Comparison of ENCODE assay signal across 8 cellular contexts in the genomic region with DNA sequence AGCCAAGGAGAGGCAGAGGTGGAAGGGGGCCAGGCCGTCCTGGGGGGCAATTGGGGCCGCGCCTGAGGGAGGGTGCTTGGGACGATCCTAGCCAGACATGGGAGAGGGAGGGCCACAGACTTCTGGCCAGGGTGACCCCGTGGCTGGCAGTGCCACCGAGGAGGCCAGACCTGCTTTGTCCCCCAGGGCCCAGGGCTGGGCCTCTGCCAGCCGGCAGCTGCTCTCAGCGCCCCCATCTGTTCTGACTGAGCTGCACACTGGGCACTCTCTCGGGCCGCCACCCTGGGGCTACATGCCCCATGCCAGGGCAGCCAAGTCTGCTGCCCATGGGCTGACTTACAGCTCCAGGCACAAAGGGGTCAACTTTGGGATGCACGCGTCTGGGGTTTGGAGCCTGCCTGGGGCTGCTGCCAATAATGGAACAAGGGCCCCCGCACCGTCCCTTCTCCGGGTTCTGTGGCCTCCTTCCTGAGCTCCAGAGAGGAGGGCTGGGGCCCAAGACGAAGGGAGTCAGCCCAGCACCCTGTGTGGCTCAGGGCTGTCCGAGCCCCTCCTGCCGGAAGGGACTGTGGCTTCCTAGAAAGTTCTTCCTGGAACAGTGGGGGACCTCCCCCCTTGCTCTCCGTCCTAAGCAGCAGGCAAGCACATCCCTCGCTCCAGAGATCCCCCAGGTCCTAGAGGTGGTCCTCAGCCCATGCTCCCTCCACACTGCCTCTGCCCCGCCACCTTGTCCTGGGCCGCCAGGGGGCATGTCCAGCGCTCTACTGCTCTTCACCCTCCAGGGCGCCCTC. TPM values are rescaled to one million over a fixed set of nuclear protein-coding genes. Genes with fewer than 3 reads are reported as not detected.
A peak's percentile ranks its signal among the peaks of the same experiment; 100 is the strongest.
DNase-seq lines count a peak whose midpoint lies in the region; ATAC-seq and TF ChIP-seq lines count a peak whose summit lies in the region.

No MANE protein-coding gene starts in this region.

- H3K36me3 ChIP-seq in neuron (ENCODE audit: insufficient read depth, low read length) (no peaks in the 10 kb centered on the region), BE2C (0 out of 2 replicates have a peak, but pooled peaks cover 3% of the 10 kb centered on the region)

- H3K36me3 Mint-ChIP-seq in T-helper 1 cell treated with Interleukin-12 subunit alpha and Interleukin-12 subunit beta and Interleukin-4 antibody, amounts not matched to agents 30 μg/mL and 1 μg/mL, for 36 hours (ENCODE audit: low read depth): no peaks in the 10 kb centered on the region
- no peaks in the 10 kb centered on the region for H3K36me3 Mint-ChIP-seq in T-helper 17 cell (ENCODE audit: low read depth)

- no peak for DNase-seq in T-helper 1 cell
- no peak for DNase-seq in T-helper 17 cell
- DNase-seq in foreskin keratinocyte: no peak
- DNase-seq in BE2C: no peak

- no peaks in the 10 kb centered on the region for H3K4me1 Mint-ChIP-seq in T-helper 1 cell treated with Interleukin-12 subunit alpha and Interleukin-12 subunit beta and Interleukin-4 antibody, amounts not matched to agents 30 μg/mL and 1 μg/mL, for 36 hours (ENCODE audit: low read depth)
- H3K4me1 Mint-ChIP-seq in T-helper 17 cell: peaks cover 6% of the 10 kb centered on the region

- H3K27ac ChIP-seq in foreskin keratinocyte: no peak overlapping the region

- H3K4me1 ChIP-seq in foreskin keratinocyte (no peaks in the 10 kb centered on the region), neuron (ENCODE audit: insufficient read depth, low read length) (peaks cover 26% of the 10 kb centered on the region), BE2C (peaks cover 4% of the 10 kb centered on the region; the same call in 1 of the 2 replicates)

- peak overlapping the region; percentile 40 for H3K4me3 ChIP-seq in neuron (ENCODE audit: low read length)
- no peak overlapping the region for H3K4me3 ChIP-seq in BE2C (ENCODE audit: low read depth, low read length)

- H3K27me3 ChIP-seq in foreskin keratinocyte (peaks cover 8% of the 10 kb centered on the region), neuron (ENCODE audit: insufficient read depth, low read length) (no peaks in the 10 kb centered on the region), BE2C (no peaks in the 10 kb centered on the region)

- TF ChIP-seq CTCF in foreskin keratinocyte (conservative IDR thresholded peaks at IDR 0.05) (peak; percentile 26), BE2C (IDR thresholded peaks at IDR 0.05; ENCODE audit: low read depth, low read length) (no peak)

- no peaks in the 10 kb centered on the region for H3K9me3 Mint-ChIP-seq in T-helper 1 cell treated with Interleukin-12 subunit alpha and Interleukin-12 subunit beta and Interleukin-4 antibody, amounts not matched to agents 30 μg/mL and 1 μg/mL, for 36 hours

- no peak overlapping the region for H2AFZ ChIP-seq in neuron (ENCODE audit: low read depth, low read length)

- H3K27ac Mint-ChIP-seq in T-helper 1 cell treated with Interleukin-12 subunit alpha and Interleukin-12 subunit beta and Interleukin-4 antibody, amounts not matched to agents 30 μg/mL and 1 μg/mL, for 36 hours: no peak overlapping the region
- no peak overlapping the region for H3K27ac Mint-ChIP-seq in T-helper 17 cell

- no peaks in the 10 kb centered on the region for H3K27me3 Mint-ChIP-seq in T-helper 1 cell treated with Interleukin-12 subunit alpha and Interleukin-12 subunit beta and Interleukin-4 antibody, amounts not matched to agents 30 μg/mL and 1 μg/mL, for 36 hours (ENCODE audit: low read depth)
- H3K27me3 Mint-ChIP-seq in T-helper 17 cell: no peaks in the 10 kb centered on the region

- H3K9me3 ChIP-seq in T-helper 17 cell (ENCODE audit: control insufficient read depth, low read length, poor library complexity, severe bottlenecking): no peaks in the 10 kb centered on the region
- no peaks in the 10 kb centered on the region for H3K9me3 ChIP-seq in neuron (ENCODE audit: low read length)
- H3K9me3 ChIP-seq in BE2C: no peaks in the 10 kb centered on the region

- H3K4me3 Mint-ChIP-seq in T-helper 1 cell treated with Interleukin-12 subunit alpha and Interleukin-12 subunit beta and Interleukin-4 antibody, amounts not matched to agents 30 μg/mL and 1 μg/mL, for 36 hours: peak overlapping the region; percentile 37
- peak overlapping the region; percentile 72 for H3K4me3 Mint-ChIP-seq in T-helper 17 cell

- ATAC-seq in T-helper 17 cell (no peak), foreskin keratinocyte (peak; percentile 3), HG03196 (IDR thresholded peaks at IDR 0.05; ENCODE audit: unreplicated experiment) (no peak), GM18861 (IDR thresholded peaks at IDR 0.05; ENCODE audit: unreplicated experiment) (no peak)

RNA-seq across cellular contexts. Expression of gene ADSS1, which starts 1.1 kb away (rescaled TPM):
- 1 to 10 TPM; 2.4 to 2.9 TPM for total RNA-seq in T-helper 17 cell
- total RNA-seq in foreskin keratinocyte: 0.63 and 1.2 TPM in 2 replicates
- polyA plus RNA-seq in foreskin keratinocyte: 0.43 and 1.1 TPM in 2 replicates
- polyA plus RNA-seq in BE2C (2012; ENCODE audit: insufficient read depth, insufficient read length, low read depth): 1.5 TPM

RNA-seq across cellular contexts. Expression of gene SIVA1, which starts 27.8 kb away (rescaled TPM):
- total RNA-seq in T-helper 17 cell (10 to 100 TPM; 76.2 to 85.7 TPM), foreskin keratinocyte (110 and 114 TPM in 2 replicates)
- 182 and 190 TPM in 2 replicates for polyA plus RNA-seq in foreskin keratinocyte
- polyA plus RNA-seq in BE2C (2012; ENCODE audit: insufficient read depth, insufficient read length, low read depth): 407 TPM

RNA-seq across cellular contexts. Expression of gene INF2, which starts 35.8 kb away (rescaled TPM):
- 10 to 100 TPM; 61.0 to 76.1 TPM for total RNA-seq in T-helper 17 cell
- total RNA-seq in foreskin keratinocyte: 82.1 and 94.5 TPM in 2 replicates
- polyA plus RNA-seq in foreskin keratinocyte: 88.3 and 101 TPM in 2 replicates
- 133 TPM for polyA plus RNA-seq in BE2C (2012; ENCODE audit: insufficient read depth, insufficient read length, low read depth)
